20 cellular contexts compared by ENCODE assay signal in the genomic region with DNA sequence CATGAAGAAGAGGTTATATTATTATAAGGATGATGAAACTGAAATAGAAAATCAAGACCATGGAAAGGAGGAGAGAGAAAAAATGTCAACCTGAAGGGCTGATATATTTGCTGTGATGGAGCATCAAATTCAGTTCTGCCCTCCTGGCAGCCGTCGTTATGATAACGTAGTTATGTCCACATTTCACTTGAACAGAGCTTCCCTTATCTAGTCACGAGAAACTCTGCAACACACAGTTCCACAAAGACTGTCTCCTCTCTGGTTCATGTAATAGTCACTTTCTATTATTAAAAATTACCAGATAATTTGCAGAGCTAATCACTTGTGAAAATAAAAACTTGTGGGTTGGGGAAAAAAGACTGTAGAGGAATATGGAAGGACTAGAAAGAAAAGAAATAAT.
"Had no signal": no experiment of that assay in that cellular context is flagged by ENCODE, and none has a peak within 500 bp of the region (broad histone marks: within the 10 kb centered on the region; RNA-seq: fewer than 3 reads in every experiment).

No MANE protein-coding gene starts in this region.

- H3K27me3 ChIP-seq: pancreas, testis, transverse colon had no signal

- H3K9me3 ChIP-seq: pancreas, prostate gland, testis, transverse colon had no signal

- ATAC-seq: pancreas had no signal

- H3K4me1 ChIP-seq: pancreas, prostate gland, testis, transverse colon had no signal

- FAIRE-seq: endothelial cell of umbilical vein, pancreas had no signal

- H3K4me3 ChIP-seq: pancreas, prostate gland, testis, transverse colon had no signal

- H3K27ac ChIP-seq: pancreas, prostate gland, testis, transverse colon had no signal

- H3K36me3 ChIP-seq: pancreas, prostate gland, transverse colon had no signal

- DNase-seq: activated CD4-positive, CD25-positive, alpha-beta regulatory T cell treated with anti-CD3 and anti-CD28 coated beads, Interleukin-2, amount 50 U/mL, for 72 hours; activated CD8-positive, alpha-beta T cell treated with anti-CD3 and anti-CD28 coated beads for 36 hours; activated gamma-delta T cell treated with Interleukin-2 at 50 U/mL for 16 hours; activated naive CD4-positive, alpha-beta T cell treated with anti-CD3 and anti-CD28 coated beads, Interleukin-2, amount 50 U/mL, for 16 hours; activated T-cell treated with anti-CD3 and anti-CD28 coated beads, Interleukin-2, amount 50 U/mL, for 4 hours; amygdala; central memory CD4-positive, alpha-beta T cell; foreskin fibroblast; kidney glomerular epithelial cell; mammary epithelial cell; naive B cell; pancreas; retina; stimulated activated CD4-positive, alpha-beta T cell treated with anti-CD3 and anti-CD28 coated beads, Interleukin-2, amount 100 ng/mL, for 48 hours; stimulated activated naive CD8-positive, alpha-beta T cell treated with anti-CD3 and anti-CD28 coated beads, Interleukin-15, Interleukin-2, amounts not matched to agents 100 U/mL and 50 U/mL, for 24 hours; T-helper 2 cell; testis; transverse colon had no signal
